ENCODE assay signal across 1 cellular context in the genomic region with DNA sequence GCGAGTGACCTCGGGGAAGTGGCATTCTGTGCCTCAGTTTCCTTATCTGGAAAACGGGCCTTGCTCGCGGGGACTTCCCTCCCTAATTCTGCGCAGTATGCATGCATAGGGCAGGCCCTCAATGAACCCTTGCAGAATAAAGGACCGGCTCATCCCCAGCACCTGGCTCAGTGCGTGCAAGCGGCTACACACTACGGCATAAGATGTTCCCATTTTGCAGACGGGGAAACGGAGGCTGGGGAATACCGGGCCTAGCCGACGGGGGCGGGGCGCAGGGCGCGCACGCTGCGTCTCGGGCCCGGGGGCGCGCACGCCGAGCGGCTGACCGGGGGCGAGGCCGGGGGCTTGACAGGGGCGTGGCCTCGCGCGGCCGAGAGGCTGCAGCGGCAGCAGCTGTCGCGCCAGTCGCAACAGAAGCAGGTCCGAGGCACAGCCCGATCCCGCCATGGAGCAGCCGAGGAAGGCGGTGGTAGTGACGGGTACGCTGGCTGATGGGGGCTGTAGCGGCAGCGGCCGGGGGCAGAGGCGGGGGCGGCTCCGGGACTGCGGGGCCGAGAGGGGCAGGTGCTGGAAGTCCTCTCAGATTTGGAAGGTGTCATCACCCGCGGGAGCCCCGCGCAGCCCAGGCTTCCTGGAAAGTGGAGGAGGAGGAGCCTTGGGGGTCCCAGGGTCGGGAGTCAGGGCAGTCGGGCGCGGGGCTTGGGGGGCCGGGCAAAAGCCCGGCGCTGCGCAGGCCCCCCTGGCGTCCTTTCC.
TF ChIP-seq lines count a peak whose summit lies in the region.

PGPEP1 (plus strand) TSS at position 362 of the 753 bp plus-strand sequence; CDS start at position 446, 84 bp downstream.

TF ChIP-seq in H1, 55 proteins besides CTCF, POLR2A, EP300 and RAD21 (continued from another document):
- TF ChIP-seq MAFK (IDR thresholded peaks at IDR 0.05; ENCODE audit: low read depth, low read length) (no peak), POU5F1 (IDR thresholded peaks at IDR 0.05; ENCODE audit: low read depth, low read length) (no peak), POLR2AphosphoS5 (IDR thresholded peaks at IDR 0.05; ENCODE audit: low read depth, low read length) (peak; percentile 64), ASH2L (IDR thresholded peaks at IDR 0.05; ENCODE audit: low read length) (no peak), EGR1 (IDR thresholded peaks at IDR 0.05; ENCODE audit: borderline replicate concordance, low read depth, low read length) (peak; percentile 47; the same call in 1 of the 2 replicates), TEAD4 (IDR thresholded peaks at IDR 0.05; ENCODE audit: low read depth, low read length) (no peak), CHD2 (IDR thresholded peaks at IDR 0.05; ENCODE audit: low read length) (peak; percentile 38; the same call in 1 of the 2 replicates), JUND (IDR thresholded peaks at IDR 0.05; ENCODE audit: low read length) (no peak), ATF3 (IDR thresholded peaks at IDR 0.05; ENCODE audit: insufficient read depth, low read depth, low read length) (no peak), SIRT6 (IDR thresholded peaks at IDR 0.05; ENCODE audit: low read length) (no peak), FOSL1 (IDR thresholded peaks at IDR 0.05; ENCODE audit: insufficient read depth, low read depth, low read length) (no peak), TCF12 (IDR thresholded peaks at IDR 0.05; ENCODE audit: low read depth, low read length) (0 out of 2 replicates have a peak, but pooled peaks have one; percentile 8), HDAC6 (IDR thresholded peaks at IDR 0.05; ENCODE audit: low read depth, low read length) (no peak), SIX5 (IDR thresholded peaks at IDR 0.05; ENCODE audit: low read depth, low read length) (no peak), NRF1 (IDR thresholded peaks at IDR 0.05; ENCODE audit: low read depth, low read length) (no peak), KDM1A (IDR thresholded peaks at IDR 0.05; ENCODE audit: borderline replicate concordance, low read length) (peak; percentile 100), TAF1 (IDR thresholded peaks at IDR 0.05; ENCODE audit: low read depth, low read length) (peak; percentile 72; the same call in 1 of the 2 replicates), SP4 (IDR thresholded peaks at IDR 0.05; ENCODE audit: low read length) (no peak), CHD1 (IDR thresholded peaks at IDR 0.05; ENCODE audit: low read depth, low read length) (no peak), EZH2 (IDR thresholded peaks at IDR 0.05; ENCODE audit: low read depth, low read length, severe bottlenecking) (no peak), BCL11A (IDR thresholded peaks at IDR 0.05; ENCODE audit: low read depth in 2 of 2, low read length in 2 of 2) (no peak), PHF8 (conservative IDR thresholded peaks at IDR 0.05; ENCODE audit: low read depth, low read length) (0 out of 2 replicates have a peak, but pooled peaks have one; percentile 40), SRF (IDR thresholded peaks at IDR 0.05; ENCODE audit: low read depth, low read length) (no peak), SIN3A (conservative IDR thresholded peaks at IDR 0.05 in 1 of 2, IDR thresholded peaks at IDR 0.05 in 1 of 2; ENCODE audit: low read depth in 1 of 2, low read length in 2 of 2) (no peak; a peak in 2 of 4 replicates), CBX5 (IDR thresholded peaks at IDR 0.05; ENCODE audit: low read depth, low read length) (no peak), KDM5A (IDR thresholded peaks at IDR 0.05; ENCODE audit: low read length) (no peak), RNF2 (IDR thresholded peaks at IDR 0.05; ENCODE audit: borderline replicate concordance, low read depth, low read length, missing control alignments, poor library complexity, severe bottlenecking) (no peak), NANOG (IDR thresholded peaks at IDR 0.05; ENCODE audit: insufficient read depth, low read depth, low read length, poor library complexity, severe bottlenecking) (no peak), RFX5 (IDR thresholded peaks at IDR 0.05; ENCODE audit: borderline replicate concordance, low read depth, low read length) (no peak), GABPA (IDR thresholded peaks at IDR 0.05; ENCODE audit: borderline replicate concordance, insufficient read depth, low read length) (no peak), SAP30 (IDR thresholded peaks at IDR 0.05; ENCODE audit: insufficient read depth, insufficient replicate concordance, low read length) (no peak), TBP (IDR thresholded peaks at IDR 0.05; ENCODE audit: low read depth, low read length) (peak; percentile 43; the same call in 1 of the 2 replicates), GTF2F1 (IDR thresholded peaks at IDR 0.05; ENCODE audit: borderline replicate concordance, low read depth, low read length) (no peak), SP2 (IDR thresholded peaks at IDR 0.05; ENCODE audit: low read length) (no peak), CREB1 (IDR thresholded peaks at IDR 0.05) (no peak), KDM4A (IDR thresholded peaks at IDR 0.05; ENCODE audit: low read depth, low read length, severe bottlenecking) (peak; percentile 46), CEBPB (IDR thresholded peaks at IDR 0.05; ENCODE audit: low read depth, low read length) (no peak), TAF7 (optimal IDR thresholded peaks at IDR 0.05; ENCODE audit: borderline replicate concordance, low read depth, low read length) (peak; percentile 48), RXRA (IDR thresholded peaks at IDR 0.05; ENCODE audit: insufficient read depth, low read depth, low read length) (no peak)
- TF ChIP-seq, protein P1, sequence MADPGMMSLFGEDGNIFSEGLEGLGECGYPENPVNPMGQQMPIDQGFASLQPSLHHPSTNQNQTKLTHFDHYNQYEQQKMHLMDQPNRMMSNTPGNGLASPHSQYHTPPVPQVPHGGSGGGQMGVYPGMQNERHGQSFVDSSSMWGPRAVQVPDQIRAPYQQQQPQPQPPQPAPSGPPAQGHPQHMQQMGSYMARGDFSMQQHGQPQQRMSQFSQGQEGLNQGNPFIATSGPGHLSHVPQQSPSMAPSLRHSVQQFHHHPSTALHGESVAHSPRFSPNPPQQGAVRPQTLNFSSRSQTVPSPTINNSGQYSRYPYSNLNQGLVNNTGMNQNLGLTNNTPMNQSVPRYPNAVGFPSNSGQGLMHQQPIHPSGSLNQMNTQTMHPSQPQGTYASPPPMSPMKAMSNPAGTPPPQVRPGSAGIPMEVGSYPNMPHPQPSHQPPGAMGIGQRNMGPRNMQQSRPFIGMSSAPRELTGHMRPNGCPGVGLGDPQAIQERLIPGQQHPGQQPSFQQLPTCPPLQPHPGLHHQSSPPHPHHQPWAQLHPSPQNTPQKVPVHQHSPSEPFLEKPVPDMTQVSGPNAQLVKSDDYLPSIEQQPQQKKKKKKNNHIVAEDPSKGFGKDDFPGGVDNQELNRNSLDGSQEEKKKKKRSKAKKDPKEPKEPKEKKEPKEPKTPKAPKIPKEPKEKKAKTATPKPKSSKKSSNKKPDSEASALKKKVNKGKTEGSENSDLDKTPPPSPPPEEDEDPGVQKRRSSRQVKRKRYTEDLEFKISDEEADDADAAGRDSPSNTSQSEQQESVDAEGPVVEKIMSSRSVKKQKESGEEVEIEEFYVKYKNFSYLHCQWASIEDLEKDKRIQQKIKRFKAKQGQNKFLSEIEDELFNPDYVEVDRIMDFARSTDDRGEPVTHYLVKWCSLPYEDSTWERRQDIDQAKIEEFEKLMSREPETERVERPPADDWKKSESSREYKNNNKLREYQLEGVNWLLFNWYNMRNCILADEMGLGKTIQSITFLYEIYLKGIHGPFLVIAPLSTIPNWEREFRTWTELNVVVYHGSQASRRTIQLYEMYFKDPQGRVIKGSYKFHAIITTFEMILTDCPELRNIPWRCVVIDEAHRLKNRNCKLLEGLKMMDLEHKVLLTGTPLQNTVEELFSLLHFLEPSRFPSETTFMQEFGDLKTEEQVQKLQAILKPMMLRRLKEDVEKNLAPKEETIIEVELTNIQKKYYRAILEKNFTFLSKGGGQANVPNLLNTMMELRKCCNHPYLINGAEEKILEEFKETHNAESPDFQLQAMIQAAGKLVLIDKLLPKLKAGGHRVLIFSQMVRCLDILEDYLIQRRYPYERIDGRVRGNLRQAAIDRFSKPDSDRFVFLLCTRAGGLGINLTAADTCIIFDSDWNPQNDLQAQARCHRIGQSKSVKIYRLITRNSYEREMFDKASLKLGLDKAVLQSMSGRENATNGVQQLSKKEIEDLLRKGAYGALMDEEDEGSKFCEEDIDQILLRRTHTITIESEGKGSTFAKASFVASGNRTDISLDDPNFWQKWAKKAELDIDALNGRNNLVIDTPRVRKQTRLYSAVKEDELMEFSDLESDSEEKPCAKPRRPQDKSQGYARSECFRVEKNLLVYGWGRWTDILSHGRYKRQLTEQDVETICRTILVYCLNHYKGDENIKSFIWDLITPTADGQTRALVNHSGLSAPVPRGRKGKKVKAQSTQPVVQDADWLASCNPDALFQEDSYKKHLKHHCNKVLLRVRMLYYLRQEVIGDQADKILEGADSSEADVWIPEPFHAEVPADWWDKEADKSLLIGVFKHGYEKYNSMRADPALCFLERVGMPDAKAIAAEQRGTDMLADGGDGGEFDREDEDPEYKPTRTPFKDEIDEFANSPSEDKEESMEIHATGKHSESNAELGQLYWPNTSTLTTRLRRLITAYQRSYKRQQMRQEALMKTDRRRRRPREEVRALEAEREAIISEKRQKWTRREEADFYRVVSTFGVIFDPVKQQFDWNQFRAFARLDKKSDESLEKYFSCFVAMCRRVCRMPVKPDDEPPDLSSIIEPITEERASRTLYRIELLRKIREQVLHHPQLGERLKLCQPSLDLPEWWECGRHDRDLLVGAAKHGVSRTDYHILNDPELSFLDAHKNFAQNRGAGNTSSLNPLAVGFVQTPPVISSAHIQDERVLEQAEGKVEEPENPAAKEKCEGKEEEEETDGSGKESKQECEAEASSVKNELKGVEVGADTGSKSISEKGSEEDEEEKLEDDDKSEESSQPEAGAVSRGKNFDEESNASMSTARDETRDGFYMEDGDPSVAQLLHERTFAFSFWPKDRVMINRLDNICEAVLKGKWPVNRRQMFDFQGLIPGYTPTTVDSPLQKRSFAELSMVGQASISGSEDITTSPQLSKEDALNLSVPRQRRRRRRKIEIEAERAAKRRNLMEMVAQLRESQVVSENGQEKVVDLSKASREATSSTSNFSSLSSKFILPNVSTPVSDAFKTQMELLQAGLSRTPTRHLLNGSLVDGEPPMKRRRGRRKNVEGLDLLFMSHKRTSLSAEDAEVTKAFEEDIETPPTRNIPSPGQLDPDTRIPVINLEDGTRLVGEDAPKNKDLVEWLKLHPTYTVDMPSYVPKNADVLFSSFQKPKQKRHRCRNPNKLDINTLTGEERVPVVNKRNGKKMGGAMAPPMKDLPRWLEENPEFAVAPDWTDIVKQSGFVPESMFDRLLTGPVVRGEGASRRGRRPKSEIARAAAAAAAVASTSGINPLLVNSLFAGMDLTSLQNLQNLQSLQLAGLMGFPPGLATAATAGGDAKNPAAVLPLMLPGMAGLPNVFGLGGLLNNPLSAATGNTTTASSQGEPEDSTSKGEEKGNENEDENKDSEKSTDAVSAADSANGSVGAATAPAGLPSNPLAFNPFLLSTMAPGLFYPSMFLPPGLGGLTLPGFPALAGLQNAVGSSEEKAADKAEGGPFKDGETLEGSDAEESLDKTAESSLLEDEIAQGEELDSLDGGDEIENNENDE (IDR thresholded peaks at IDR 0.05; ENCODE audit: insufficient replicate concordance, low read length): no peak
- TF ChIP-seq, protein P2, sequence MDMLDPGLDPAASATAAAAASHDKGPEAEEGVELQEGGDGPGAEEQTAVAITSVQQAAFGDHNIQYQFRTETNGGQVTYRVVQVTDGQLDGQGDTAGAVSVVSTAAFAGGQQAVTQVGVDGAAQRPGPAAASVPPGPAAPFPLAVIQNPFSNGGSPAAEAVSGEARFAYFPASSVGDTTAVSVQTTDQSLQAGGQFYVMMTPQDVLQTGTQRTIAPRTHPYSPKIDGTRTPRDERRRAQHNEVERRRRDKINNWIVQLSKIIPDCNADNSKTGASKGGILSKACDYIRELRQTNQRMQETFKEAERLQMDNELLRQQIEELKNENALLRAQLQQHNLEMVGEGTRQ (IDR thresholded peaks at IDR 0.05; ENCODE audit: low read length): no peak
- TF ChIP-seq, protein P3, sequence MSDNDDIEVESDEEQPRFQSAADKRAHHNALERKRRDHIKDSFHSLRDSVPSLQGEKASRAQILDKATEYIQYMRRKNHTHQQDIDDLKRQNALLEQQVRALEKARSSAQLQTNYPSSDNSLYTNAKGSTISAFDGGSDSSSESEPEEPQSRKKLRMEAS (IDR thresholded peaks at IDR 0.05): peak; percentile 35; the same call in 1 of the 2 replicates
- TF ChIP-seq, protein P4, sequence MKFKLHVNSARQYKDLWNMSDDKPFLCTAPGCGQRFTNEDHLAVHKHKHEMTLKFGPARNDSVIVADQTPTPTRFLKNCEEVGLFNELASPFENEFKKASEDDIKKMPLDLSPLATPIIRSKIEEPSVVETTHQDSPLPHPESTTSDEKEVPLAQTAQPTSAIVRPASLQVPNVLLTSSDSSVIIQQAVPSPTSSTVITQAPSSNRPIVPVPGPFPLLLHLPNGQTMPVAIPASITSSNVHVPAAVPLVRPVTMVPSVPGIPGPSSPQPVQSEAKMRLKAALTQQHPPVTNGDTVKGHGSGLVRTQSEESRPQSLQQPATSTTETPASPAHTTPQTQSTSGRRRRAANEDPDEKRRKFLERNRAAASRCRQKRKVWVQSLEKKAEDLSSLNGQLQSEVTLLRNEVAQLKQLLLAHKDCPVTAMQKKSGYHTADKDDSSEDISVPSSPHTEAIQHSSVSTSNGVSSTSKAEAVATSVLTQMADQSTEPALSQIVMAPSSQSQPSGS (IDR thresholded peaks at IDR 0.05; ENCODE audit: low read length): 0 out of 2 replicates have a peak, but pooled peaks have one; percentile 27
